In the genomic region with DNA sequence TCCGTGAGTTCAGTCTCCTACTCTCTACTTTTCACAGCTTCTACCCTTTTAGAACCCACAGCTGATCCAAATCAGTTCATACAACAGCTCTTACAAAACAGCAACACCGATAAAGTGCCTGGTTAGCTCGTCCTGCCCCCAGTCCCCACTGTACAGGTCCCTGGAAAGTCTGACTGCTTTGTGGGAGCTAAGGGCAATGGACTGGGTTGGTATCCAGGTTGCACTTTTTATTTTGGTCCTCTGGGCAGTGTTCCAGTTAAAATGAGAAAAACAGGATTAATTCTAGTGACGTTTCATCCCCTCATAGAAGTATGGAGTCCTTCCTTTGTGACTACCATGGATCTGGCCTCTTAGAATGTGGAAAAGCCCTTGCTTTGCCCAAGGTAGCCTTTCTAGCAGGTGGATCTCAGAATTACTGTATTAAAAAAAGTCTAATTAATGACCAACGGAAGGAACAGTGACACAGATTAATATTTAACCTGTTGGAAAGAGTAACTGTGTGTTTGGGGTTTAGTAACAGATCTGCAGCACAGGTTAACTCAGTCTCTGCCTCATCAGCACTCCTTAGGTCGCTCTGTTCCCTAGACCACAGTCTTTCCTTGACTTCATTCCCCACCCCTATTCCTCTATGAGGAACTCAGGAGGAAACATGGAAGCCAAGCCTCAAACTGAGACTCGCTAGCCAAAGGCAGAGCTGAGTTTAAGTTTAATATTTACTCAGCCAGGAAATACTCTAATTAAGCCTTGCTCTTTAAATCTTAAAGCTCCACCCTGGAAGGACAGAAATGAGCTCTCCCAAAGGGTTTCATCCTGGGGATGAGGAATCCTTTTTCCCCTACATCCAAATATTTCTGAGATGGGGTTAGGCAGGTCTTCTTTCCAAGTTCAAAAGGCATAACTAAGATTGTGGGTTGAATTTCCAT, we compare ENCODE assay signal across 1 cellular context.
TF ChIP-seq lines count a peak whose summit lies in the region.

No MANE protein-coding gene starts in this region.

TF ChIP-seq in liver, 16 proteins besides CTCF, POLR2A, EP300 and RAD21 (continued from another document):
- TF ChIP-seq, protein P1, sequence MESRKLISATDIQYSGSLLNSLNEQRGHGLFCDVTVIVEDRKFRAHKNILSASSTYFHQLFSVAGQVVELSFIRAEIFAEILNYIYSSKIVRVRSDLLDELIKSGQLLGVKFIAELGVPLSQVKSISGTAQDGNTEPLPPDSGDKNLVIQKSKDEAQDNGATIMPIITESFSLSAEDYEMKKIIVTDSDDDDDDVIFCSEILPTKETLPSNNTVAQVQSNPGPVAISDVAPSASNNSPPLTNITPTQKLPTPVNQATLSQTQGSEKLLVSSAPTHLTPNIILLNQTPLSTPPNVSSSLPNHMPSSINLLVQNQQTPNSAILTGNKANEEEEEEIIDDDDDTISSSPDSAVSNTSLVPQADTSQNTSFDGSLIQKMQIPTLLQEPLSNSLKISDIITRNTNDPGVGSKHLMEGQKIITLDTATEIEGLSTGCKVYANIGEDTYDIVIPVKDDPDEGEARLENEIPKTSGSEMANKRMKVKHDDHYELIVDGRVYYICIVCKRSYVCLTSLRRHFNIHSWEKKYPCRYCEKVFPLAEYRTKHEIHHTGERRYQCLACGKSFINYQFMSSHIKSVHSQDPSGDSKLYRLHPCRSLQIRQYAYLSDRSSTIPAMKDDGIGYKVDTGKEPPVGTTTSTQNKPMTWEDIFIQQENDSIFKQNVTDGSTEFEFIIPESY (IDR thresholded peaks at IDR 0.05), result peak; percentile 58
- TF ChIP-seq TAF1 (conservative IDR thresholded peaks at IDR 0.05) (peak; percentile 90), FOXA2 (IDR thresholded peaks at IDR 0.05) (peak; percentile 1), NR2F2 (IDR thresholded peaks at IDR 0.05) (no peak), YY1 (IDR thresholded peaks at IDR 0.05) (peak; percentile 56), FOXA1 (IDR thresholded peaks at IDR 0.05) (no peak), RXRA (IDR thresholded peaks at IDR 0.05) (peak; percentile 73 to 74)
TF ChIP-seq in liver: peak in this region for 12.
